Comparison of ENCODE assay signal across 10 cellular contexts in the genomic region with DNA sequence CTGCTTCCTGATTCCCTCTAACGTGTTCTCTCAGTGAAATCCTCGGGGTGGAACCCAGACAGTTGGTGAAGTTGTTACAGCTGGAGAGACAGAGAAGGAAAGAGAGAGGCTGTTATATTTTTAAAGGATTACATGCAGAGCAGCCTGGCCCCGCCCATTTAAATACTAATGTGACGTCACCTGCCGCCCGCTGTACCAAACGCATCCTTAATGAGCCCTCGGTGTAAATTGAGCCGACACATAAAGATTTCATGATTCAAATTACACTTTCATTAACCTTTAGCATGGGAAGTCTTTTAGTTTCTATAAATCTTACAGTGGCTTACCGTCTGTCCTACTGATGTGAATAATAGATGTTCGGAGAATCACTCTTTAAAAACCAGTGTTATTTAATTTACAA.
DNase-seq lines count a peak whose midpoint lies in the region; ATAC-seq and TF ChIP-seq lines count a peak whose summit lies in the region.
"Had no signal": no experiment of that assay in that cellular context is flagged by ENCODE, and none has a peak within 500 bp of the region (broad histone marks: within the 10 kb centered on the region; RNA-seq: fewer than 3 reads in every experiment).

No MANE protein-coding gene starts in this region.

- no peaks in the 10 kb centered on the region for H3K36me3 ChIP-seq in DOHH2 (ENCODE audit: control insufficient read depth, low read length)
- no peaks in the 10 kb centered on the region for H3K36me3 ChIP-seq in SU-DHL-6 (ENCODE audit: low read length)
- H3K36me3 ChIP-seq in mucosa of descending colon (ENCODE audit: low read depth) = no peaks in the 10 kb centered on the region
- no peaks in the 10 kb centered on the region for H3K36me3 ChIP-seq in vagina
- H3K36me3 ChIP-seq: cardiac muscle cell, ovary had no signal

- H3K79me2 ChIP-seq in DOHH2 (ENCODE audit: control insufficient read depth, low read length) (no peaks in the 10 kb centered on the region), SU-DHL-6 (ENCODE audit: insufficient read depth, low read length) (no peaks in the 10 kb centered on the region)

- ATAC-seq in mucosa of descending colon = peak; percentile 28
- ATAC-seq in GM19023 (IDR thresholded peaks at IDR 0.05; ENCODE audit: unreplicated experiment) = no peak
- no peak for ATAC-seq in HG03521 (IDR thresholded peaks at IDR 0.05; ENCODE audit: unreplicated experiment)
- no peak for ATAC-seq in activated naive CD4-positive, alpha-beta T cell treated with anti-CD3 and anti-CD28 coated beads, Interleukin-2, amount 50 U/mL, for 72 hours

- TF ChIP-seq CTCF in DOHH2 (IDR thresholded peaks at IDR 0.05; ENCODE audit: low read depth, low read length, poor library complexity, severe bottlenecking) (no peak), SU-DHL-6 (IDR thresholded peaks at IDR 0.05; ENCODE audit: insufficient read depth, low read length, poor library complexity, severe bottlenecking) (no peak), mucosa of descending colon (IDR thresholded peaks at IDR 0.05) (no peak), vagina (IDR thresholded peaks at IDR 0.05) (no peak)

- H3K9me3 Mint-ChIP-seq in activated naive CD4-positive, alpha-beta T cell treated with anti-CD3 and anti-CD28 coated beads, Interleukin-2, amount 50 U/mL, for 72 hours = peaks cover 0 to under 1% of the 10 kb centered on the region in 2 donors

- H2AFZ ChIP-seq in SU-DHL-6 (ENCODE audit: low read depth, low read length, severe bottlenecking) = no peak overlapping the region

- intact Hi-C loops in mucosa of descending colon (cut with DNase I, micrococcal nuclease) = no loop called here
- intact Hi-C loops in vagina (cut with DNase I) = no loop called here

- H3K36me3 Mint-ChIP-seq in activated naive CD4-positive, alpha-beta T cell treated with anti-CD3 and anti-CD28 coated beads, Interleukin-2, amount 50 U/mL, for 72 hours = peaks cover 20 to 22% of the 10 kb centered on the region in 2 donors

- DNase-seq in NCI-H1105 (lab: John Stamatoyannopoulos, UW) = peak; percentile 59
- no peak for DNase-seq in mucosa of descending colon
- DNase-seq in vagina (ENCODE audit: extremely low spot score in 2 of 2) = no peak
- DNase-seq in activated naive CD4-positive, alpha-beta T cell treated with anti-CD3 and anti-CD28 coated beads, Interleukin-2, amount 50 U/mL, for 72 hours (ENCODE audit: low spot score in 2 of 2) = no peak
- DNase-seq: ovary had no signal

- H3K4me1 ChIP-seq in DOHH2 (ENCODE audit: control insufficient read depth, low read length) = peaks cover 36% of the 10 kb centered on the region
- no peaks in the 10 kb centered on the region for H3K4me1 ChIP-seq in mucosa of descending colon (ENCODE audit: low read depth)
- H3K4me1 ChIP-seq in vagina = no peaks in the 10 kb centered on the region

- H3K4me2 ChIP-seq in DOHH2 (ENCODE audit: low read length) = peak overlapping the region; percentile 93
- H3K4me2 ChIP-seq in SU-DHL-6 (ENCODE audit: low read depth, low read length, poor library complexity, severe bottlenecking) = peak overlapping the region; percentile 41

- H3K27ac ChIP-seq in DOHH2 (ENCODE audit: low read depth, low read length) (peak overlapping the region; percentile 74), SU-DHL-6 (ENCODE audit: low read depth, low read length) (no peak overlapping the region), vagina (no peak overlapping the region)
- H3K27ac ChIP-seq: cardiac muscle cell, ovary had no signal

- H4K20me1 ChIP-seq in DOHH2 (ENCODE audit: control insufficient read depth, insufficient read depth, low read depth, low read length) (no peaks in the 10 kb centered on the region), SU-DHL-6 (ENCODE audit: low read depth, low read length) (no peaks in the 10 kb centered on the region)

- TF ChIP-seq POLR2A in vagina (IDR thresholded peaks at IDR 0.05) = no peak

- H3K27ac Mint-ChIP-seq in activated naive CD4-positive, alpha-beta T cell treated with anti-CD3 and anti-CD28 coated beads, Interleukin-2, amount 50 U/mL, for 72 hours = no peak overlapping the region

- no peaks in the 10 kb centered on the region for H3K27me3 ChIP-seq in DOHH2 (ENCODE audit: control insufficient read depth, low read length)
- H3K27me3 ChIP-seq in SU-DHL-6 (ENCODE audit: low read length) = no peaks in the 10 kb centered on the region
- H3K27me3 ChIP-seq in vagina = no peaks in the 10 kb centered on the region
- H3K27me3 ChIP-seq: ovary had no signal

- H3K9me2 ChIP-seq in DOHH2 (replicated peaks; ENCODE audit: control insufficient read depth, low read length) = no peaks in the 10 kb centered on the region
- no peaks in the 10 kb centered on the region for H3K9me2 ChIP-seq in SU-DHL-6 (replicated peaks; ENCODE audit: insufficient read depth, low read length)

- H3K9ac ChIP-seq in SU-DHL-6 (ENCODE audit: low read length) = no peak overlapping the region

- H3K4me3 ChIP-seq in DOHH2 (ENCODE audit: low read length) (peak overlapping the region; percentile 68), SU-DHL-6 (ENCODE audit: insufficient read depth, low read length, poor library complexity, severe bottlenecking) (no peak overlapping the region), mucosa of descending colon (no peak overlapping the region), vagina (no peak overlapping the region)
- H3K4me3 ChIP-seq: cardiac muscle cell, ovary had no signal

- H3F3A ChIP-seq in DOHH2 (ENCODE audit: control insufficient read depth, insufficient read depth) (no peaks in the 10 kb centered on the region), SU-DHL-6 (ENCODE audit: insufficient read depth) (no peaks in the 10 kb centered on the region)

- H3K9me3 ChIP-seq in DOHH2 (ENCODE audit: control insufficient read depth, insufficient read depth, low read length) = no peaks in the 10 kb centered on the region
- H3K9me3 ChIP-seq in SU-DHL-6 (ENCODE audit: insufficient read depth, low read length) = no peaks in the 10 kb centered on the region
- H3K9me3 ChIP-seq in mucosa of descending colon = no peaks in the 10 kb centered on the region
- no peaks in the 10 kb centered on the region for H3K9me3 ChIP-seq in vagina
